Comparison of ENCODE assay signal across 1 cellular context in the genomic region with DNA sequence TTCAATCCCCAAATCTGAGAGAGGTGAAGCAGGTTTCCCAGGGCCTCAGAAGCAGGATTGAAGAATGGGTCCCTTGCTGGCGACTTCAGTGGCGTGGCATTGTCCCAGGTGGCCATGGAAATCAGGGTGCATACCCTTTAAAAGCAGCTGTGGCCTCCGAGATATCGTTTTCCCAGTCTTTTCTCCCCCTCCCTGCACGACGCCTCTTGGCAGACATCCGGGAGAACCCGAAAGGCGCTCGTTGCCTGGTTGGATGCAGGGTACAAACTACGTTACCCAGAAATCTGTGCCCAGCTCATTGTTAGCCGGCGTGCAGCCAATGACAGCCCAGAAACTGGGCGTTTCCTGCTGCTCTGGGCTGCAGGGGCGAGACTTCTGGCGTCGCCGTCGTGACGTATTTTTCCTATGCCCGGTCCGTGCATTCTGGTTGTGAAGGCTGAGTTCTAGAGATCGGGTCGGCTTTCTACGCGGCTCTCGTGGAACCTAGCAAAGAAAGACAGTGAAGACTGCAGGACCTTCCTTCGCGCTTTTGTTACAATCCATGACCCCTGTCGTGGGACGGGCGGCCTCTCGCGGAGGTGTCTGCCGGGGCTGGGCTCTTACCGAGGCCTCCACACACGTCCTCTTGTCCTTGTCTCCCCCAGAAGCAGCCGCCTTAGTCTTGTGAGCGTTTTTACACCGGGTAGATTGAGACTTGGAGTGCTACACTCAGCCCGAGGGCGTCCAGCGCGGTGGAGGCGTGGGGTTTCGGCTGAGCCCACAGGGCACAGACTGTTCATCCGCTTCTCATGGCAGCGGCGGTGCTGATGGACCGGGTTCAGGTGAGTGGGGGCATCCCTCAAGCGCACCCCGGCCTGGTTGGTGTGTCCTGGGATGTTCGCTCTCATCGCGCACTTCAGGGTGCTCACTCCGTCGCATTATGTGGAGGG.
TF ChIP-seq lines count a peak whose summit lies in the region.

A gene (plus strand): TSS at position 395 of the 929 bp plus-strand sequence. CDS start 394 bp downstream, at position 789.

TF ChIP-seq in HepG2, 621 proteins besides CTCF, POLR2A, EP300 and RAD21 (continued from another document and continues in another):
- TF ChIP-seq, protein P1, sequence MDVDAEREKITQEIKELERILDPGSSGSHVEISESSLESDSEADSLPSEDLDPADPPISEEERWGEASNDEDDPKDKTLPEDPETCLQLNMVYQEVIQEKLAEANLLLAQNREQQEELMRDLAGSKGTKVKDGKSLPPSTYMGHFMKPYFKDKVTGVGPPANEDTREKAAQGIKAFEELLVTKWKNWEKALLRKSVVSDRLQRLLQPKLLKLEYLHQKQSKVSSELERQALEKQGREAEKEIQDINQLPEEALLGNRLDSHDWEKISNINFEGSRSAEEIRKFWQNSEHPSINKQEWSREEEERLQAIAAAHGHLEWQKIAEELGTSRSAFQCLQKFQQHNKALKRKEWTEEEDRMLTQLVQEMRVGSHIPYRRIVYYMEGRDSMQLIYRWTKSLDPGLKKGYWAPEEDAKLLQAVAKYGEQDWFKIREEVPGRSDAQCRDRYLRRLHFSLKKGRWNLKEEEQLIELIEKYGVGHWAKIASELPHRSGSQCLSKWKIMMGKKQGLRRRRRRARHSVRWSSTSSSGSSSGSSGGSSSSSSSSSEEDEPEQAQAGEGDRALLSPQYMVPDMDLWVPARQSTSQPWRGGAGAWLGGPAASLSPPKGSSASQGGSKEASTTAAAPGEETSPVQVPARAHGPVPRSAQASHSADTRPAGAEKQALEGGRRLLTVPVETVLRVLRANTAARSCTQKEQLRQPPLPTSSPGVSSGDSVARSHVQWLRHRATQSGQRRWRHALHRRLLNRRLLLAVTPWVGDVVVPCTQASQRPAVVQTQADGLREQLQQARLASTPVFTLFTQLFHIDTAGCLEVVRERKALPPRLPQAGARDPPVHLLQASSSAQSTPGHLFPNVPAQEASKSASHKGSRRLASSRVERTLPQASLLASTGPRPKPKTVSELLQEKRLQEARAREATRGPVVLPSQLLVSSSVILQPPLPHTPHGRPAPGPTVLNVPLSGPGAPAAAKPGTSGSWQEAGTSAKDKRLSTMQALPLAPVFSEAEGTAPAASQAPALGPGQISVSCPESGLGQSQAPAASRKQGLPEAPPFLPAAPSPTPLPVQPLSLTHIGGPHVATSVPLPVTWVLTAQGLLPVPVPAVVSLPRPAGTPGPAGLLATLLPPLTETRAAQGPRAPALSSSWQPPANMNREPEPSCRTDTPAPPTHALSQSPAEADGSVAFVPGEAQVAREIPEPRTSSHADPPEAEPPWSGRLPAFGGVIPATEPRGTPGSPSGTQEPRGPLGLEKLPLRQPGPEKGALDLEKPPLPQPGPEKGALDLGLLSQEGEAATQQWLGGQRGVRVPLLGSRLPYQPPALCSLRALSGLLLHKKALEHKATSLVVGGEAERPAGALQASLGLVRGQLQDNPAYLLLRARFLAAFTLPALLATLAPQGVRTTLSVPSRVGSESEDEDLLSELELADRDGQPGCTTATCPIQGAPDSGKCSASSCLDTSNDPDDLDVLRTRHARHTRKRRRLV (CRISPR knock-in tag; IDR thresholded peaks at IDR 0.05), result 0 out of 2 replicates have a peak, but pooled peaks have one; percentile 42
- no peak for TF ChIP-seq MAF1 (CRISPR knock-in tag; IDR thresholded peaks at IDR 0.05; ENCODE audit: borderline replicate concordance)
- TF ChIP-seq ZFP36L1 (CRISPR knock-in tag; IDR thresholded peaks at IDR 0.05), result no peak
- TF ChIP-seq ZNF674 (CRISPR knock-in tag; IDR thresholded peaks at IDR 0.05; ENCODE audit: low read depth), result no peak
- TF ChIP-seq, protein P2, sequence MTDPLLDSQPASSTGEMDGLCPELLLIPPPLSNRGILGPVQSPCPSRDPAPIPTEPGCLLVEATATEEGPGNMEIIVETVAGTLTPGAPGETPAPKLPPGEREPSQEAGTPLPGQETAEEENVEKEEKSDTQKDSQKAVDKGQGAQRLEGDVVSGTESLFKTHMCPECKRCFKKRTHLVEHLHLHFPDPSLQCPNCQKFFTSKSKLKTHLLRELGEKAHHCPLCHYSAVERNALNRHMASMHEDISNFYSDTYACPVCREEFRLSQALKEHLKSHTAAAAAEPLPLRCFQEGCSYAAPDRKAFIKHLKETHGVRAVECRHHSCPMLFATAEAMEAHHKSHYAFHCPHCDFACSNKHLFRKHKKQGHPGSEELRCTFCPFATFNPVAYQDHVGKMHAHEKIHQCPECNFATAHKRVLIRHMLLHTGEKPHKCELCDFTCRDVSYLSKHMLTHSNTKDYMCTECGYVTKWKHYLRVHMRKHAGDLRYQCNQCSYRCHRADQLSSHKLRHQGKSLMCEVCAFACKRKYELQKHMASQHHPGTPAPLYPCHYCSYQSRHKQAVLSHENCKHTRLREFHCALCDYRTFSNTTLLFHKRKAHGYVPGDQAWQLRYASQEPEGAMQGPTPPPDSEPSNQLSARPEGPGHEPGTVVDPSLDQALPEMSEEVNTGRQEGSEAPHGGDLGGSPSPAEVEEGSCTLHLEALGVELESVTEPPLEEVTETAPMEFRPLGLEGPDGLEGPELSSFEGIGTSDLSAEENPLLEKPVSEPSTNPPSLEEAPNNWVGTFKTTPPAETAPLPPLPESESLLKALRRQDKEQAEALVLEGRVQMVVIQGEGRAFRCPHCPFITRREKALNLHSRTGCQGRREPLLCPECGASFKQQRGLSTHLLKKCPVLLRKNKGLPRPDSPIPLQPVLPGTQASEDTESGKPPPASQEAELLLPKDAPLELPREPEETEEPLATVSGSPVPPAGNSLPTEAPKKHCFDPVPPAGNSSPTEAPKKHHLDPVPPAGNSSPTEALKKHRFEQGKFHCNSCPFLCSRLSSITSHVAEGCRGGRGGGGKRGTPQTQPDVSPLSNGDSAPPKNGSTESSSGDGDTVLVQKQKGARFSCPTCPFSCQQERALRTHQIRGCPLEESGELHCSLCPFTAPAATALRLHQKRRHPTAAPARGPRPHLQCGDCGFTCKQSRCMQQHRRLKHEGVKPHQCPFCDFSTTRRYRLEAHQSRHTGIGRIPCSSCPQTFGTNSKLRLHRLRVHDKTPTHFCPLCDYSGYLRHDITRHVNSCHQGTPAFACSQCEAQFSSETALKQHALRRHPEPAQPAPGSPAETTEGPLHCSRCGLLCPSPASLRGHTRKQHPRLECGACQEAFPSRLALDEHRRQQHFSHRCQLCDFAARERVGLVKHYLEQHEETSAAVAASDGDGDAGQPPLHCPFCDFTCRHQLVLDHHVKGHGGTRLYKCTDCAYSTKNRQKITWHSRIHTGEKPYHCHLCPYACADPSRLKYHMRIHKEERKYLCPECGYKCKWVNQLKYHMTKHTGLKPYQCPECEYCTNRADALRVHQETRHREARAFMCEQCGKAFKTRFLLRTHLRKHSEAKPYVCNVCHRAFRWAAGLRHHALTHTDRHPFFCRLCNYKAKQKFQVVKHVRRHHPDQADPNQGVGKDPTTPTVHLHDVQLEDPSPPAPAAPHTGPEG (CRISPR knock-in tag; IDR thresholded peaks at IDR 0.05), result no peak
- TF ChIP-seq, protein P3, sequence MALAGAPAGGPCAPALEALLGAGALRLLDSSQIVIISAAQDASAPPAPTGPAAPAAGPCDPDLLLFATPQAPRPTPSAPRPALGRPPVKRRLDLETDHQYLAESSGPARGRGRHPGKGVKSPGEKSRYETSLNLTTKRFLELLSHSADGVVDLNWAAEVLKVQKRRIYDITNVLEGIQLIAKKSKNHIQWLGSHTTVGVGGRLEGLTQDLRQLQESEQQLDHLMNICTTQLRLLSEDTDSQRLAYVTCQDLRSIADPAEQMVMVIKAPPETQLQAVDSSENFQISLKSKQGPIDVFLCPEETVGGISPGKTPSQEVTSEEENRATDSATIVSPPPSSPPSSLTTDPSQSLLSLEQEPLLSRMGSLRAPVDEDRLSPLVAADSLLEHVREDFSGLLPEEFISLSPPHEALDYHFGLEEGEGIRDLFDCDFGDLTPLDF (CRISPR knock-in tag; IDR thresholded peaks at IDR 0.05), result no peak
- peak; percentile 89; the same call in 1 of the 2 replicates for TF ChIP-seq GTF3A (CRISPR knock-in tag; conservative IDR thresholded peaks at IDR 0.05)
- TF ChIP-seq, protein P4, sequence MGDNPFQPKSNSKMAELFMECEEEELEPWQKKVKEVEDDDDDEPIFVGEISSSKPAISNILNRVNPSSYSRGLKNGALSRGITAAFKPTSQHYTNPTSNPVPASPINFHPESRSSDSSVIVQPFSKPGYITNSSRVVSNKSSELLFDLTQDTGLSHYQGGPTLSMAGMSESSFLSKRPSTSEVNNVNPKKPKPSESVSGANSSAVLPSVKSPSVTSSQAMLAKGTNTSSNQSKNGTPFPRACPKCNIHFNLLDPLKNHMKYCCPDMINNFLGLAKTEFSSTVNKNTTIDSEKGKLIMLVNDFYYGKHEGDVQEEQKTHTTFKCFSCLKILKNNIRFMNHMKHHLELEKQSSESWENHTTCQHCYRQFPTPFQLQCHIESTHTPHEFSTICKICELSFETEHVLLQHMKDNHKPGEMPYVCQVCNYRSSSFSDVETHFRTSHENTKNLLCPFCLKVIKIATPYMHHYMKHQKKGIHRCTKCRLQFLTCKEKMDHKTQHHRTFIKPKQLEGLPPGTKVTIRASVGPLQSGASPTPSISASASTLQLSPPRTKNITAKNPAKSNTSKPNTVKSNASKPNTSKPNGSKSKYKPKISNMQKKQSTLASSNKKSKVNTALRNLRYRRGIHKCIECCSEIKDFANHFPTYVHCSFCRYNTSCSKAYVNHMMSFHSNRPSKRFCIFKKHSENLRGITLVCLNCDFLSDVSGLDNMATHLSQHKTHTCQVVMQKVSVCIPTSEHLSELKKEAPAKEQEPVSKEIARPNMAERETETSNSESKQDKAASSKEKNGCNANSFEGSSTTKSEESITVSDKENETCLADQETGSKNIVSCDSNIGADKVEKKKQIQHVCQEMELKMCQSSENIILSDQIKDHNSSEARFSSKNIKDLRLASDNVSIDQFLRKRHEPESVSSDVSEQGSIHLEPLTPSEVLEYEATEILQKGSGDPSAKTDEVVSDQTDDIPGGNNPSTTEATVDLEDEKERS (CRISPR knock-in tag; IDR thresholded peaks at IDR 0.05), result no peak
- TF ChIP-seq NFE2L1 (CRISPR knock-in tag; IDR thresholded peaks at IDR 0.05; ENCODE audit: borderline replicate concordance), result no peak
- peak; percentile 40; the same call in 1 of the 2 replicates for TF ChIP-seq JUND (CRISPR knock-in tag; IDR thresholded peaks at IDR 0.05)
- no peak for TF ChIP-seq ZNF432 (CRISPR knock-in tag; IDR thresholded peaks at IDR 0.05; ENCODE audit: borderline replicate concordance)
- peak; percentile 34; the same call in 1 of the 2 replicates for TF ChIP-seq ZNF253 (CRISPR knock-in tag; IDR thresholded peaks at IDR 0.05; ENCODE audit: borderline replicate concordance)
- no peak for TF ChIP-seq ZNF17 (CRISPR knock-in tag; IDR thresholded peaks at IDR 0.05)
- TF ChIP-seq IKZF1 (IDR thresholded peaks at IDR 0.05), result no peak
- peak; percentile 28 for TF ChIP-seq U2AF1 (optimal IDR thresholded peaks at IDR 0.05; ENCODE audit: low read depth, low read length)
- TF ChIP-seq, protein P5, sequence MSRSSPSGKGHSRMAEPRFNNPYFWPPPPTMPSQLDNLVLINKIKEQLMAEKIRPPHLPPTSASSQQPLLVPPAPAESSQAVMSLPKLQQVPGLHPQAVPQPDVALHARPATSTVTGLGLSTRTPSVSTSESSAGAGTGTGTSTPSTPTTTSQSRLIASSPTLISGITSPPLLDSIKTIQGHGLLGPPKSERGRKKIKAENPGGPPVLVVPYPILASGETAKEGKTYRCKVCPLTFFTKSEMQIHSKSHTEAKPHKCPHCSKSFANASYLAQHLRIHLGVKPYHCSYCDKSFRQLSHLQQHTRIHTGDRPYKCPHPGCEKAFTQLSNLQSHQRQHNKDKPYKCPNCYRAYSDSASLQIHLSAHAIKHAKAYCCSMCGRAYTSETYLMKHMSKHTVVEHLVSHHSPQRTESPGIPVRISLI (CRISPR knock-in tag; IDR thresholded peaks at IDR 0.05; ENCODE audit: borderline replicate concordance), result no peak; the same call in 1 of the 2 replicates
- TF ChIP-seq, protein P6, sequence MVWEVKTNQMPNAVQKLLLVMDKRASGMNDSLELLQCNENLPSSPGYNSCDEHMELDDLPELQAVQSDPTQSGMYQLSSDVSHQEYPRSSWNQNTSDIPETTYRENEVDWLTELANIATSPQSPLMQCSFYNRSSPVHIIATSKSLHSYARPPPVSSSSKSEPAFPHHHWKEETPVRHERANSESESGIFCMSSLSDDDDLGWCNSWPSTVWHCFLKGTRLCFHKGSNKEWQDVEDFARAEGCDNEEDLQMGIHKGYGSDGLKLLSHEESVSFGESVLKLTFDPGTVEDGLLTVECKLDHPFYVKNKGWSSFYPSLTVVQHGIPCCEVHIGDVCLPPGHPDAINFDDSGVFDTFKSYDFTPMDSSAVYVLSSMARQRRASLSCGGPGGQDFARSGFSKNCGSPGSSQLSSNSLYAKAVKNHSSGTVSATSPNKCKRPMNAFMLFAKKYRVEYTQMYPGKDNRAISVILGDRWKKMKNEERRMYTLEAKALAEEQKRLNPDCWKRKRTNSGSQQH (CRISPR knock-in tag; IDR thresholded peaks at IDR 0.05; ENCODE audit: low read depth), result peak; percentile 35; the same call in 1 of the 2 replicates
- TF ChIP-seq, protein P7, sequence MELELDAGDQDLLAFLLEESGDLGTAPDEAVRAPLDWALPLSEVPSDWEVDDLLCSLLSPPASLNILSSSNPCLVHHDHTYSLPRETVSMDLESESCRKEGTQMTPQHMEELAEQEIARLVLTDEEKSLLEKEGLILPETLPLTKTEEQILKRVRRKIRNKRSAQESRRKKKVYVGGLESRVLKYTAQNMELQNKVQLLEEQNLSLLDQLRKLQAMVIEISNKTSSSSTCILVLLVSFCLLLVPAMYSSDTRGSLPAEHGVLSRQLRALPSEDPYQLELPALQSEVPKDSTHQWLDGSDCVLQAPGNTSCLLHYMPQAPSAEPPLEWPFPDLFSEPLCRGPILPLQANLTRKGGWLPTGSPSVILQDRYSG (CRISPR knock-in tag; IDR thresholded peaks at IDR 0.05), result no peak
- TF ChIP-seq ZNF101 (CRISPR knock-in tag; IDR thresholded peaks at IDR 0.05; ENCODE audit: borderline replicate concordance, low read depth), result no peak
- TF ChIP-seq HMG20B (CRISPR knock-in tag; conservative IDR thresholded peaks at IDR 0.05), result no peak
- TF ChIP-seq CBFB (CRISPR knock-in tag; IDR thresholded peaks at IDR 0.05), result peak; percentile 43; the same call in 1 of the 2 replicates
- peak; percentile 31; the same call in 1 of the 2 replicates for TF ChIP-seq KDM5B (CRISPR knock-in tag; IDR thresholded peaks at IDR 0.05; ENCODE audit: borderline replicate concordance)
- TF ChIP-seq, protein P8, sequence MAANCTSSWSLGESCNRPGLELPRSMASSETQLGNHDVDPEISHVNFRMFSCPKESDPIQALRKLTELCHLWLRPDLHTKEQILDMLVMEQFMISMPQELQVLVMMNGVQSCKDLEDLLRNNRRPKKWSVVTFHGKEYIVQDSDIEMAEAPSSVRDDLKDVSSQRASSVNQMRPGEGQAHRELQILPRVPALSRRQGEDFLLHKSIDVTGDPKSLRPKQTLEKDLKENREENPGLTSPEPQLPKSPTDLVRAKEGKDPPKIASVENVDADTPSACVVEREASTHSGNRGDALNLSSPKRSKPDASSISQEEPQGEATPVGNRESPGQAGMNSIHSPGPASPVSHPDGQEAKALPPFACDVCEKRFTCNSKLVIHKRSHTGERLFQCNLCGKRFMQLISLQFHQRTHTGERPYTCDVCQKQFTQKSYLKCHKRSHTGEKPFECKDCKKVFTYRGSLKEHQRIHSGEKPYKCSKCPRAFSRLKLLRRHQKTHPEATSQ (CRISPR knock-in tag; IDR thresholded peaks at IDR 0.05; ENCODE audit: borderline replicate concordance), result no peak
- TF ChIP-seq MTF2 (CRISPR knock-in tag; IDR thresholded peaks at IDR 0.05; ENCODE audit: borderline replicate concordance), result no peak
- TF ChIP-seq, protein P9, sequence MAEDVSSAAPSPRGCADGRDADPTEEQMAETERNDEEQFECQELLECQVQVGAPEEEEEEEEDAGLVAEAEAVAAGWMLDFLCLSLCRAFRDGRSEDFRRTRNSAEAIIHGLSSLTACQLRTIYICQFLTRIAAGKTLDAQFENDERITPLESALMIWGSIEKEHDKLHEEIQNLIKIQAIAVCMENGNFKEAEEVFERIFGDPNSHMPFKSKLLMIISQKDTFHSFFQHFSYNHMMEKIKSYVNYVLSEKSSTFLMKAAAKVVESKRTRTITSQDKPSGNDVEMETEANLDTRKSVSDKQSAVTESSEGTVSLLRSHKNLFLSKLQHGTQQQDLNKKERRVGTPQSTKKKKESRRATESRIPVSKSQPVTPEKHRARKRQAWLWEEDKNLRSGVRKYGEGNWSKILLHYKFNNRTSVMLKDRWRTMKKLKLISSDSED (CRISPR knock-in tag; IDR thresholded peaks at IDR 0.05), result no peak
- TF ChIP-seq ATF1 (CRISPR knock-in tag; IDR thresholded peaks at IDR 0.05), result peak; percentile 98
- no peak for TF ChIP-seq ZMYM2 (CRISPR knock-in tag; IDR thresholded peaks at IDR 0.05)
